Comparison of ENCODE assay signal across 15 cellular contexts in genomic region chr20:32752458-32753250, GRCh38. TPM values are rescaled to one million over a fixed set of nuclear protein-coding genes. Genes with fewer than 3 reads are reported as not detected.
DNase-seq lines count a peak whose midpoint lies in the region; ATAC-seq and TF ChIP-seq lines count a peak whose summit lies in the region.
"Had no signal": no experiment of that assay in that cellular context is flagged by ENCODE, and none has a peak within 500 bp of the region (broad histone marks: within the 10 kb centered on the region; RNA-seq: fewer than 3 reads in every experiment).

No MANE protein-coding gene starts in this region.

- no peaks in the 10 kb centered on the region for H3K27me3 Mint-ChIP-seq in MCF 10A (ENCODE audit: insufficient read depth, unreplicated experiment)

- ATAC-seq in PC-3: peak; percentile 75
- ATAC-seq in GM21515 (IDR thresholded peaks at IDR 0.05; ENCODE audit: unreplicated experiment): no peak
- no peak for ATAC-seq in mucosa of descending colon

- H3K9me2 ChIP-seq in PC-3 (replicated peaks; ENCODE audit: low read length): no peaks in the 10 kb centered on the region

- H3K9me3 Mint-ChIP-seq in MCF 10A (ENCODE audit: unreplicated experiment): no peaks in the 10 kb centered on the region

- H3K27me3 ChIP-seq in breast epithelium (no peaks in the 10 kb centered on the region), PC-3 (ENCODE audit: low read length) (no peaks in the 10 kb centered on the region)

- H3K4me2 ChIP-seq in PC-3 (ENCODE audit: low read length): peak overlapping the region; percentile 73

- H3K79me2 ChIP-seq in PC-3 (ENCODE audit: low read length): no peaks in the 10 kb centered on the region

- CTCF ChIA-PET in MCF 10A (lab: Yijun Ruan, JAX): interaction anchor here (0.7 to 1.4 kb wide), 2 partner anchors 25 to 255 kb away, joined by 3 read pairs; no protein-coding TSS in a partner anchor
- CTCF ChIA-PET in PC-3 (lab: Charles Lee): no interaction called here

- H3K27ac ChIP-seq in breast epithelium (no peak overlapping the region), PC-3 (ENCODE audit: low read length) (peak overlapping the region; percentile 59)

- H3K36me3 ChIP-seq in breast epithelium (no peaks in the 10 kb centered on the region), PC-3 (ENCODE audit: low read depth, low read length) (no peaks in the 10 kb centered on the region), mucosa of descending colon (ENCODE audit: low read depth) (no peaks in the 10 kb centered on the region)

- POLR2A ChIA-PET in MCF 10A (lab: Yijun Ruan, JAX) (interaction anchor here (0.6 kb wide), 1 partner anchor 513 kb away, joined by 4 read pairs; no protein-coding TSS in a partner anchor), PC-3 (lab: Charles Lee; ENCODE audit: unreplicated experiment) (no interaction called here)

- no peak overlapping the region for H3K4me3 Mint-ChIP-seq in MCF 10A (ENCODE audit: unreplicated experiment)

- H3K36me3 Mint-ChIP-seq in MCF 10A (ENCODE audit: insufficient read depth, unreplicated experiment): no peaks in the 10 kb centered on the region

- intact Hi-C loops in MCF 10A (cut with micrococcal nuclease) (no loop called here), breast epithelium (cut with DNase I; ENCODE audit: low total_unique reads) (no loop called here), PC-3 (cut with micrococcal nuclease) (no loop called here), mucosa of descending colon (cut with DNase I, micrococcal nuclease) (no loop called here)

- no peaks in the 10 kb centered on the region for H3K4me1 ChIP-seq in breast epithelium
- H3K4me1 ChIP-seq in PC-3 (ENCODE audit: insufficient read depth, low read length): peaks cover 18% of the 10 kb centered on the region
- no peaks in the 10 kb centered on the region for H3K4me1 ChIP-seq in mucosa of descending colon (ENCODE audit: low read depth)

- TF ChIP-seq CTCF in MCF 10A (IDR thresholded peaks at IDR 0.05; ENCODE audit: unreplicated experiment): no peak
- TF ChIP-seq CTCF in breast epithelium (IDR thresholded peaks at IDR 0.05): no peak
- TF ChIP-seq CTCF in PC-3 (conservative IDR thresholded peaks at IDR 0.05; ENCODE audit: low read depth, low read length): no peak
- TF ChIP-seq CTCF in mucosa of descending colon (IDR thresholded peaks at IDR 0.05): no peak

- no peaks in the 10 kb centered on the region for H4K20me1 ChIP-seq in PC-3 (ENCODE audit: low read length)

- H3K27ac Mint-ChIP-seq in MCF 10A (ENCODE audit: low read depth, unreplicated experiment): no peak overlapping the region

- BruUV-seq in MCF 10A (replicated peaks; lab: Mats Ljungman, UMichigan): no TSS peak
- BruUV-seq in PC-3 (replicated peaks; lab: Mats Ljungman, UMichigan): no TSS peak

- H3F3A ChIP-seq in PC-3 (ENCODE audit: low read length, unreplicated experiment): no peaks in the 10 kb centered on the region

- no peak overlapping the region for H3K9ac ChIP-seq in PC-3 (ENCODE audit: low read length)

- H3K4me3 ChIP-seq in breast epithelium (no peak overlapping the region), PC-3 (ENCODE audit: low read length) (no peak overlapping the region), mucosa of descending colon (no peak overlapping the region)

- peak overlapping the region; percentile 70 for H2AFZ ChIP-seq in PC-3 (ENCODE audit: low read length)

- DNase-seq in MCF 10A (ENCODE audit: unreplicated experiment) (peak; percentile 59), breast epithelium (ENCODE audit: low spot score in 2 of 2) (no peak), PC-3 (peak; percentile 68), erythroblast (lab: John Stamatoyannopoulos, UW) (peak; percentile 74 to 92), NCI-H1694 (lab: John Stamatoyannopoulos, UW) (no peak), NCI-H2227 treated with DMSO at 0.1 percent for 48 hours (lab: John Stamatoyannopoulos, UW) (no peak), mucosa of descending colon (no peak)
- DNase-seq: activated gamma-delta T cell; C1 segment of cervical spinal cord; islet precursor cell; Karpas-422; NCI-H82; stimulated activated CD4-positive, alpha-beta T cell treated with anti-CD3 and anti-CD28 coated beads, Interleukin-15, amount 100 ng/mL, for 24 hours; stimulated activated naive CD4-positive, alpha-beta T cell had no signal

- peaks cover 10% of the 10 kb centered on the region for H3K4me1 Mint-ChIP-seq in MCF 10A (ENCODE audit: insufficient read depth, unreplicated experiment)

- TF ChIP-seq POLR2A in breast epithelium (IDR thresholded peaks at IDR 0.05): no peak
- no peak for TF ChIP-seq POLR2A in erythroblast (IDR thresholded peaks at IDR 0.05; ENCODE audit: low read length)

- no peaks in the 10 kb centered on the region for H3K9me3 ChIP-seq in breast epithelium
- H3K9me3 ChIP-seq in PC-3 (ENCODE audit: low read length): no peaks in the 10 kb centered on the region
- H3K9me3 ChIP-seq in mucosa of descending colon: no peaks in the 10 kb centered on the region

RNA-seq across cellular contexts. Expression of gene COMMD7, which starts 9.4 kb away (rescaled TPM):
- 24.1 and 28.3 TPM in 2 replicates for total RNA-seq in MCF 10A (2022)
- total RNA-seq in breast epithelium: 10 to 100 TPM; 22.7 to 30.9 (median 24.3) TPM
- total RNA-seq in PC-3 (2014; rRNA removed): 32.5 and 33.5 TPM in 2 replicates
- 10 to 100 TPM; 29.6 to 37.0 (median 36.6) TPM for total RNA-seq in mucosa of descending colon

RNA-seq across cellular contexts. Expression of gene DNMT3B, which starts 9.5 kb away (rescaled TPM):
- 1.3 and 2.0 TPM in 2 replicates for total RNA-seq in MCF 10A (2022)
- 1 to 10 TPM in 2 of 3 donors, under 1 TPM in 1; 0.96 to 2.0 (median 1.8) TPM for total RNA-seq in breast epithelium
- 7.3 and 9.3 TPM in 2 replicates for total RNA-seq in PC-3 (2014; rRNA removed)
- 1 to 10 TPM in 2 of 3 donors, under 1 TPM in 1; 0.95 to 1.3 (median 1.2) TPM for total RNA-seq in mucosa of descending colon

Comparison
In these comparisons a context has a peak if more than half of its experiments do, and no peak if none do; other contexts are left out.
1. DNase-seq: peak in MCF 10A (single experiment), PC-3 (single experiment) and erythroblast (2 of 2); none in breast epithelium (0 of 2), NCI-H1694 (single experiment), NCI-H2227 treated with DMSO at 0.1 percent for 48 hours (single experiment) and mucosa of descending colon (0 of 3).